20 cellular contexts compared by ENCODE assay signal in genomic region chr6:77341058-77341986, GRCh38.
A peak's percentile ranks its signal among the peaks of the same experiment; 100 is the strongest.
DNase-seq lines count a peak whose midpoint lies in the region; ATAC-seq, FAIRE-seq and TF ChIP-seq lines count a peak whose summit lies in the region.
"Had no signal": no experiment of that assay in that cellular context is flagged by ENCODE, and none has a peak within 500 bp of the region (broad histone marks: within the 10 kb centered on the region; RNA-seq: fewer than 3 reads in every experiment).

No MANE protein-coding gene starts in this region.

- TF ChIP-seq CTCF in Panc1 (IDR thresholded peaks at IDR 0.05) (no peak), choroid plexus epithelial cell (conservative IDR thresholded peaks at IDR 0.05; ENCODE audit: low read depth, low read length) (no peak), left ventricle myocardium inferior (IDR thresholded peaks at IDR 0.05; ENCODE audit: borderline replicate concordance) (no peak)

- H3K27ac ChIP-seq in Panc1 (ENCODE audit: low read length) = no peak overlapping the region
- peak overlapping the region; percentile 87 for H3K27ac ChIP-seq in left ventricle myocardium inferior (replicated peaks)
- H3K27ac ChIP-seq: dorsolateral prefrontal cortex, esophagus muscularis mucosa, hepatocyte, sigmoid colon had no signal

- H3K36me3 ChIP-seq in Panc1 (ENCODE audit: control insufficient read depth, insufficient read depth, low read length) (no peaks in the 10 kb centered on the region), left ventricle myocardium inferior (no peaks in the 10 kb centered on the region)
- H3K36me3 ChIP-seq: esophagus muscularis mucosa, sigmoid colon had no signal

- TF ChIP-seq POLR2A in GM12891 (IDR thresholded peaks at IDR 0.05; ENCODE audit: low read depth, low read length) = no peak

- no peak overlapping the region for H3K4me3 Mint-ChIP-seq in stimulated activated memory B cell treated with anti-CD40 and anti-IgM and Interleukin-4, amounts not matched to agents 10 μg/mL and 1 μg/mL and 100 μg/mL, for 72 hours
- H3K4me3 Mint-ChIP-seq: activated CD4-positive, alpha-beta T cell treated with anti-CD3 and anti-CD28 coated beads, Interleukin-2, amount 10 ng/mL, durations not matched to agents 24 days and 14 days; activated naive CD4-positive, alpha-beta T cell treated with anti-CD3 and anti-CD28 coated beads for 36 hours; IgD-negative memory B cell had no signal

- no peaks in the 10 kb centered on the region for H3K9me3 Mint-ChIP-seq in stimulated activated memory B cell treated with anti-CD40 and anti-IgM and Interleukin-4, amounts not matched to agents 10 μg/mL and 1 μg/mL and 100 μg/mL, for 72 hours

- no peaks in the 10 kb centered on the region for H3K27me3 Mint-ChIP-seq in stimulated activated memory B cell treated with anti-CD40 and anti-IgM and Interleukin-4, amounts not matched to agents 10 μg/mL and 1 μg/mL and 100 μg/mL, for 72 hours
- H3K27me3 Mint-ChIP-seq: activated CD4-positive, alpha-beta T cell treated with anti-CD3 and anti-CD28 coated beads, Interleukin-2, amount 10 ng/mL, durations not matched to agents 24 days and 14 days; IgD-negative memory B cell had no signal

- no peak overlapping the region for H3K4me3 ChIP-seq in Panc1 (ENCODE audit: low read depth in 2 of 2, low read length in 2 of 2)
- H3K4me3 ChIP-seq in choroid plexus epithelial cell (ENCODE audit: low read depth, low read length) = no peak overlapping the region
- no peak overlapping the region for H3K4me3 ChIP-seq in left ventricle myocardium inferior
- H3K4me3 ChIP-seq: dorsolateral prefrontal cortex, esophagus muscularis mucosa, hepatocyte, sigmoid colon had no signal

- DNase-seq in Panc1 (ENCODE audit: low read depth, low spot score) (no peak), choroid plexus epithelial cell (ENCODE audit: low read depth) (peak; percentile 18), left ventricle myocardium inferior (peak; percentile 53), GM12891 (ENCODE audit: insufficient read length, low spot score) (no peak), DMS153 (lab: John Stamatoyannopoulos, UW) (no peak)
- no peak for DNase-seq in activated CD4-positive, alpha-beta T cell treated with anti-CD3 and anti-CD28 coated beads, Interleukin-2, amount 50 U/mL, for 4 hours
- DNase-seq: activated CD4-positive, alpha-beta T cell treated with anti-CD3 and anti-CD28 coated beads, Interleukin-2, amount 10 ng/mL, durations not matched to agents 24 days and 14 days; activated naive CD4-positive, alpha-beta T cell treated with anti-CD3 and anti-CD28 coated beads for 36 hours; activated T-cell treated with anti-CD3 and anti-CD28 coated beads for 4 hours; dorsolateral prefrontal cortex; kidney glomerular epithelial cell; NCI-H1930; sigmoid colon; stimulated activated CD4-positive, alpha-beta T cell treated with anti-CD3 and anti-CD28 coated beads, Interleukin-2, amount 100 ng/mL, for 24 hours; substantia nigra; T-helper 9 cell had no signal

- POLR2A ChIA-PET in Panc1 (lab: Charles Lee) = no interaction called here

- in situ Hi-C loops in Panc1 (cut with HindIII; ENCODE audit: low pct_unique_long_range_greater_than_20kb, low sequenced_read_pairs) = no loop called here

- H3K27ac Mint-ChIP-seq in stimulated activated memory B cell treated with anti-CD40 and anti-IgM and Interleukin-4, amounts not matched to agents 10 μg/mL and 1 μg/mL and 100 μg/mL, for 72 hours = no peak overlapping the region
- H3K27ac Mint-ChIP-seq: activated CD4-positive, alpha-beta T cell treated with anti-CD3 and anti-CD28 coated beads, Interleukin-2, amount 10 ng/mL, durations not matched to agents 24 days and 14 days; activated naive CD4-positive, alpha-beta T cell treated with anti-CD3 and anti-CD28 coated beads for 36 hours; IgD-negative memory B cell had no signal

- ATAC-seq in Panc1 = peak; percentile 56; the same call in 1 of the 2 replicates
- ATAC-seq in stimulated activated memory B cell treated with anti-CD40 and anti-IgM and Interleukin-4, amounts not matched to agents 10 μg/mL and 1 μg/mL and 100 μg/mL, for 72 hours = peak; percentile 34

- H3K9me3 ChIP-seq in Panc1 (ENCODE audit: control insufficient read depth, insufficient read depth, low read depth, low read length) = no peaks in the 10 kb centered on the region
- H3K9me3 ChIP-seq in left ventricle myocardium inferior (replicated peaks) = peaks cover 11% of the 10 kb centered on the region
- H3K9me3 ChIP-seq: esophagus muscularis mucosa, sigmoid colon had no signal

- intact Hi-C loops in Panc1 (cut with micrococcal nuclease; ENCODE audit: unreplicated experiment) (no loop called here), left ventricle myocardium inferior (cut with micrococcal nuclease) (no loop called here)

- no TSS peak for BruUV-seq in Panc1 (replicated peaks; lab: Mats Ljungman, UMichigan)

- H3K36me3 Mint-ChIP-seq in stimulated activated memory B cell treated with anti-CD40 and anti-IgM and Interleukin-4, amounts not matched to agents 10 μg/mL and 1 μg/mL and 100 μg/mL, for 72 hours = no peaks in the 10 kb centered on the region
- H3K36me3 Mint-ChIP-seq: IgD-negative memory B cell had no signal

- H3K27me3 ChIP-seq in Panc1 (ENCODE audit: control insufficient read depth, insufficient read depth, low read length) (no peaks in the 10 kb centered on the region), left ventricle myocardium inferior (ENCODE audit: low read depth) (no peaks in the 10 kb centered on the region)
- H3K27me3 ChIP-seq: dorsolateral prefrontal cortex, esophagus muscularis mucosa, hepatocyte, sigmoid colon had no signal

- H3K4me1 ChIP-seq in Panc1 (ENCODE audit: control insufficient read depth, insufficient read depth, low read length) = no peaks in the 10 kb centered on the region
- peaks cover 20% of the 10 kb centered on the region for H3K4me1 ChIP-seq in left ventricle myocardium inferior
- H3K4me1 ChIP-seq: sigmoid colon had no signal

- no peaks in the 10 kb centered on the region for H3K4me1 Mint-ChIP-seq in stimulated activated memory B cell treated with anti-CD40 and anti-IgM and Interleukin-4, amounts not matched to agents 10 μg/mL and 1 μg/mL and 100 μg/mL, for 72 hours
- H3K4me1 Mint-ChIP-seq: activated CD4-positive, alpha-beta T cell treated with anti-CD3 and anti-CD28 coated beads, Interleukin-2, amount 10 ng/mL, durations not matched to agents 24 days and 14 days; IgD-negative memory B cell had no signal

- no peak for FAIRE-seq in GM12891 (lab: Jason Lieb, UNC)

- CTCF ChIA-PET in Panc1 (lab: Charles Lee) = no interaction called here

TF ChIP-seq in GM12891, 5 proteins besides CTCF, POLR2A, EP300 and RAD21:
- no peak for TF ChIP-seq POU2F2 (IDR thresholded peaks at IDR 0.05; ENCODE audit: low read depth, low read length)
- TF ChIP-seq SPI1 (IDR thresholded peaks at IDR 0.05; ENCODE audit: low read depth, low read length) = no peak
- no peak for TF ChIP-seq POLR2AphosphoS5 (IDR thresholded peaks at IDR 0.05; ENCODE audit: low read depth, low read length)
- no peak for TF ChIP-seq TAF1 (IDR thresholded peaks at IDR 0.05; ENCODE audit: low read depth, low read length)
- TF ChIP-seq PAX5 (IDR thresholded peaks at IDR 0.05; ENCODE audit: insufficient read depth, low read length, severe bottlenecking) = no peak

Comparison
In these comparisons a context has a peak if more than half of its experiments do, and no peak if none do; other contexts are left out.
1. DNase-seq: peak in choroid plexus epithelial cell (single experiment) and left ventricle myocardium inferior (single experiment); none in Panc1 (single experiment), activated CD4-positive, alpha-beta T cell treated with anti-CD3 and anti-CD28 coated beads, Interleukin-2, amount 50 U/mL, for 4 hours (0 of 2), GM12891 (single experiment) and DMS153 (single experiment).